Comparison of ENCODE assay signal across 33 cellular contexts in genomic region chr14:64792871-64793560, GRCh38.
"Had no signal": no experiment of that assay in that cellular context is flagged by ENCODE, and none has a peak within 500 bp of the region (broad histone marks: within the 10 kb centered on the region; RNA-seq: fewer than 3 reads in every experiment).

No MANE protein-coding gene starts in this region.

- DNase-seq: activated CD4-positive, alpha-beta memory T cell treated with anti-CD3 and anti-CD28 coated beads for 36 hours; activated CD4-positive, alpha-beta T cell treated with anti-CD3 and anti-CD28 coated beads for 36 hours; activated CD4-positive, alpha-beta T cell treated with anti-CD3 and anti-CD28 coated beads, Interleukin-2, amount 10 ng/mL, durations not matched to agents 24 days and 14 days; activated CD4-positive, CD25-positive, alpha-beta regulatory T cell; activated CD4-positive, CD25-positive, alpha-beta regulatory T cell treated with anti-CD3 and anti-CD28 coated beads, Interleukin-2, amount 50 U/mL, for 72 hours; activated CD8-positive, alpha-beta memory T cell treated with anti-CD3 and anti-CD28 coated beads, Interleukin-2, amount 10 ng/mL, durations not matched to agents 7 days and 5 days; activated CD8-positive, alpha-beta memory T cell treated with anti-CD3 and anti-CD28 coated beads, Interleukin-2, amount 50 U/mL, for 4 hours; activated CD8-positive, alpha-beta T cell treated with anti-CD3 and anti-CD28 coated beads, Interleukin-2, amount 10 ng/mL, durations not matched to agents 7 days and 5 days; activated effector memory CD4-positive, alpha-beta T cell treated with anti-CD3 and anti-CD28 coated beads, Interleukin-2, amount 50 U/mL, for 16 hours; activated naive CD4-positive, alpha-beta T cell treated with anti-CD3 and anti-CD28 coated beads for 36 hours; activated naive CD8-positive, alpha-beta T cell treated with anti-CD3 and anti-CD28 coated beads for 36 hours; activated naive CD8-positive, alpha-beta T cell treated with anti-CD3 and anti-CD28 coated beads, Interleukin-2, amount 50 U/mL, for 24 hours; activated T-cell treated with anti-CD3 and anti-CD28 coated beads, Interleukin-2, amount 50 U/mL, for 1 hour; activated T-cell treated with anti-CD3 and anti-CD28 coated beads, Interleukin-2, amount 50 U/mL, for 48 hours; aorta; body of pancreas; central memory CD4-positive, alpha-beta T cell; cerebellar nuclear complex; effector memory CD4-positive, alpha-beta T cell; endodermal cell; foreskin fibroblast; head of caudate nucleus; T-helper 2 cell had no signal

- FAIRE-seq: frontal cortex had no signal

- H3K36me3 ChIP-seq: adrenal gland, cardiac muscle cell had no signal

- H3K27ac ChIP-seq: adrenal gland, body of pancreas, cardiac muscle cell, coronary artery, dorsolateral prefrontal cortex had no signal

- H3K4me1 ChIP-seq: adrenal gland, body of pancreas had no signal

- H3K4me3 ChIP-seq: adrenal gland, body of pancreas, cardiac muscle cell, coronary artery, dorsolateral prefrontal cortex had no signal

- H3K4me1 Mint-ChIP-seq: activated CD4-positive, alpha-beta T cell treated with anti-CD3 and anti-CD28 coated beads for 36 hours; activated CD4-positive, alpha-beta T cell treated with anti-CD3 and anti-CD28 coated beads, Interleukin-2, amount 10 ng/mL, durations not matched to agents 24 days and 14 days; activated CD8-positive, alpha-beta memory T cell treated with anti-CD3 and anti-CD28 coated beads, Interleukin-2, amount 10 ng/mL, durations not matched to agents 7 days and 5 days; activated naive CD4-positive, alpha-beta T cell treated with anti-CD3 and anti-CD28 coated beads, Interleukin-2, amount 50 U/mL, for 24 hours; activated naive CD8-positive, alpha-beta T cell treated with anti-CD3 and anti-CD28 coated beads for 36 hours; activated naive CD8-positive, alpha-beta T cell treated with anti-CD3 and anti-CD28 coated beads, Interleukin-2, amount 50 U/mL, for 24 hours; endodermal cell had no signal

- H3K27ac Mint-ChIP-seq: activated CD4-positive, alpha-beta memory T cell treated with anti-CD3 and anti-CD28 coated beads for 36 hours; activated CD4-positive, alpha-beta T cell treated with anti-CD3 and anti-CD28 coated beads for 36 hours; activated CD4-positive, alpha-beta T cell treated with anti-CD3 and anti-CD28 coated beads, Interleukin-2, amount 10 ng/mL, durations not matched to agents 24 days and 14 days; activated CD8-positive, alpha-beta memory T cell treated with anti-CD3 and anti-CD28 coated beads, Interleukin-2, amount 10 ng/mL, durations not matched to agents 7 days and 5 days; activated CD8-positive, alpha-beta T cell treated with anti-CD3 and anti-CD28 coated beads, Interleukin-2, amount 10 ng/mL, durations not matched to agents 7 days and 5 days; activated naive CD4-positive, alpha-beta T cell treated with anti-CD3 and anti-CD28 coated beads for 36 hours; activated naive CD4-positive, alpha-beta T cell treated with anti-CD3 and anti-CD28 coated beads, Interleukin-2, amount 50 U/mL, for 24 hours; activated naive CD8-positive, alpha-beta T cell treated with anti-CD3 and anti-CD28 coated beads for 36 hours; activated naive CD8-positive, alpha-beta T cell treated with anti-CD3 and anti-CD28 coated beads, Interleukin-2, amount 50 U/mL, for 24 hours; activated T-helper 1 cell treated with anti-CD3 and anti-CD28 coated beads, Interleukin-12 subunit alpha, Interleukin-12 subunit beta, Interleukin-2, Interleukin-4 antibody, amounts not matched to agents 30 ng/mL and 10 ng/mL and 1 ng/mL, durations not matched to agents 14 hours and 24 hours and 36 hours; activated T-helper 2 cell treated with anti-CD3 and anti-CD28 coated beads, Interferon-gamma antibody, Interleukin-2, Interleukin-4, amounts not matched to agents 10 μg/mL and 5 μg/mL and 100 μg/mL, durations not matched to agents 14 hours and 24 hours and 36 hours; dendritic cell treated with granulocyte-macrophage colony-stimulating factor and Interleukin-4, amounts not matched to agents 40 ng/mL and 50 ng/mL, for 4 days; endodermal cell had no signal

- H3K27me3 ChIP-seq: adrenal gland, body of pancreas, cardiac muscle cell, dorsolateral prefrontal cortex had no signal

- ATAC-seq: activated CD4-positive, alpha-beta T cell treated with anti-CD3 and anti-CD28 coated beads for 36 hours; activated CD8-positive, alpha-beta memory T cell treated with anti-CD3 and anti-CD28 coated beads, Interleukin-2, amount 10 ng/mL, durations not matched to agents 7 days and 5 days; activated CD8-positive, alpha-beta T cell treated with anti-CD3 and anti-CD28 coated beads, Interleukin-2, amount 10 ng/mL, durations not matched to agents 7 days and 5 days; activated naive CD8-positive, alpha-beta T cell treated with anti-CD3 and anti-CD28 coated beads, Interleukin-2, amount 50 U/mL, for 24 hours; body of pancreas; esophagus mucosa had no signal

- H3K36me3 Mint-ChIP-seq: activated CD4-positive, alpha-beta memory T cell treated with anti-CD3 and anti-CD28 coated beads for 36 hours; activated CD8-positive, alpha-beta memory T cell treated with anti-CD3 and anti-CD28 coated beads, Interleukin-2, amount 10 ng/mL, durations not matched to agents 7 days and 5 days; activated naive CD4-positive, alpha-beta T cell treated with anti-CD3 and anti-CD28 coated beads, Interleukin-2, amount 50 U/mL, for 24 hours; activated naive CD8-positive, alpha-beta T cell treated with anti-CD3 and anti-CD28 coated beads for 36 hours had no signal

- H3K4me3 Mint-ChIP-seq: activated CD4-positive, alpha-beta memory T cell treated with anti-CD3 and anti-CD28 coated beads for 36 hours; activated CD4-positive, alpha-beta T cell treated with anti-CD3 and anti-CD28 coated beads for 36 hours; activated CD4-positive, alpha-beta T cell treated with anti-CD3 and anti-CD28 coated beads, Interleukin-2, amount 10 ng/mL, durations not matched to agents 24 days and 14 days; activated CD8-positive, alpha-beta memory T cell treated with anti-CD3 and anti-CD28 coated beads, Interleukin-2, amount 10 ng/mL, durations not matched to agents 7 days and 5 days; activated CD8-positive, alpha-beta T cell treated with anti-CD3 and anti-CD28 coated beads, Interleukin-2, amount 10 ng/mL, durations not matched to agents 7 days and 5 days; activated naive CD4-positive, alpha-beta T cell treated with anti-CD3 and anti-CD28 coated beads for 36 hours; activated naive CD4-positive, alpha-beta T cell treated with anti-CD3 and anti-CD28 coated beads, Interleukin-2, amount 50 U/mL, for 24 hours; activated naive CD8-positive, alpha-beta T cell treated with anti-CD3 and anti-CD28 coated beads for 36 hours; activated naive CD8-positive, alpha-beta T cell treated with anti-CD3 and anti-CD28 coated beads, Interleukin-2, amount 50 U/mL, for 24 hours; activated T-helper 1 cell treated with anti-CD3 and anti-CD28 coated beads, Interleukin-12 subunit alpha, Interleukin-12 subunit beta, Interleukin-2, Interleukin-4 antibody, amounts not matched to agents 30 ng/mL and 10 ng/mL and 1 ng/mL, durations not matched to agents 14 hours and 24 hours and 36 hours; dendritic cell treated with granulocyte-macrophage colony-stimulating factor and Interleukin-4, amounts not matched to agents 40 ng/mL and 50 ng/mL, for 4 days; endodermal cell had no signal

- H3K9me3 ChIP-seq: adrenal gland, body of pancreas had no signal

- H3K27me3 Mint-ChIP-seq: activated CD4-positive, alpha-beta memory T cell treated with anti-CD3 and anti-CD28 coated beads for 36 hours; activated CD4-positive, alpha-beta T cell treated with anti-CD3 and anti-CD28 coated beads for 36 hours; activated naive CD4-positive, alpha-beta T cell treated with anti-CD3 and anti-CD28 coated beads, Interleukin-2, amount 50 U/mL, for 24 hours; activated naive CD8-positive, alpha-beta T cell treated with anti-CD3 and anti-CD28 coated beads for 36 hours; activated naive CD8-positive, alpha-beta T cell treated with anti-CD3 and anti-CD28 coated beads, Interleukin-2, amount 50 U/mL, for 24 hours; dendritic cell treated with granulocyte-macrophage colony-stimulating factor and Interleukin-4, amounts not matched to agents 40 ng/mL and 50 ng/mL, for 4 days had no signal
